8 cellular contexts compared by ENCODE assay signal in genomic region chr4:128809477-128810330, GRCh38. TPM values are rescaled to one million over a fixed set of nuclear protein-coding genes. Genes with fewer than 3 reads are reported as not detected.
DNase-seq lines count a peak whose midpoint lies in the region; ATAC-seq and TF ChIP-seq lines count a peak whose summit lies in the region.

Gene JADE1 (plus strand): TSS chr4:128809700. CDS start chr4:128831759, 22,059 bp downstream.

- peak; percentile 6; the same call in 1 of the 2 replicates for TF ChIP-seq EP300 in Ishikawa (IDR thresholded peaks at IDR 0.05; ENCODE audit: borderline replicate concordance)

- DNase-seq in DMS53 (lab: John Stamatoyannopoulos, UW) (peak; percentile 95), OCI-M2 (lab: John Stamatoyannopoulos, UW; ENCODE audit: unreplicated experiment) (peak; percentile 40), activated T-cell treated with anti-CD3 and anti-CD28 coated beads for 48 hours (ENCODE audit: low read depth) (peak; percentile 85), epithelial cell of proximal tubule (ENCODE audit: low read depth) (no peak)
- peak; percentile 91 for DNase-seq in stimulated activated CD8-positive, alpha-beta memory T cell treated with anti-CD3 and anti-CD28 coated beads, Interleukin-4, amount 100 ng/mL, for 48 hours

- H3K9ac ChIP-seq in mucosa of rectum (ENCODE audit: low read depth in 1 of 2, low read length in 2 of 2): peak within 1 kb of the TSS; percentile 63 to 72

- ATAC-seq in GM21576 (IDR thresholded peaks at IDR 0.05; ENCODE audit: unreplicated experiment): peak; percentile 41

- peaks cover 7 to 12% of the 10 kb centered on the region in 2 donors for H3K4me1 ChIP-seq in mucosa of rectum (ENCODE audit: control insufficient read depth in 2 of 2, insufficient read depth in 2 of 2, low read length in 2 of 2)

- H3K27me3 ChIP-seq in mucosa of rectum (ENCODE audit: control insufficient read depth in 2 of 2, insufficient read depth in 2 of 2, low read length in 2 of 2): no peaks in the 10 kb centered on the region

- H3K9me3 ChIP-seq in mucosa of rectum (ENCODE audit: control insufficient read depth in 2 of 2, low read length in 2 of 2): no peaks in the 10 kb centered on the region

- peak; percentile 70 for TF ChIP-seq CTCF in epithelial cell of proximal tubule (conservative IDR thresholded peaks at IDR 0.05; ENCODE audit: low read depth, low read length)

- no peaks in the 10 kb centered on the region for H3K36me3 ChIP-seq in mucosa of rectum (ENCODE audit: control insufficient read depth in 2 of 2, insufficient read depth in 2 of 2, low read length in 2 of 2)

- peak; percentile 75 for TF ChIP-seq RAD21 in Ishikawa (IDR thresholded peaks at IDR 0.05; ENCODE audit: low read depth)

- H3K4me3 ChIP-seq in epithelial cell of proximal tubule (ENCODE audit: low read depth, low read length): peak within 1 kb of the TSS; percentile 78
- H3K4me3 ChIP-seq in mucosa of rectum (ENCODE audit: low read length in 2 of 2): peak within 1 kb of the TSS; percentile 91 to 95

- peak within 1 kb of the TSS; percentile 78 to 92 for H3K27ac ChIP-seq in mucosa of rectum (ENCODE audit: low read depth in 2 of 2, low read length in 2 of 2)

TF ChIP-seq in Ishikawa, 13 proteins besides CTCF, POLR2A, EP300 and RAD21:
- TF ChIP-seq TCF12 (IDR thresholded peaks at IDR 0.05; ENCODE audit: low read depth) (peak; percentile 65), ZBTB7A (IDR thresholded peaks at IDR 0.05; ENCODE audit: low read depth) (no peak), EGR1 (IDR thresholded peaks at IDR 0.05) (no peak), CEBPB (IDR thresholded peaks at IDR 0.05) (no peak), MAX (IDR thresholded peaks at IDR 0.05) (peak; percentile 74), FOXM1 (IDR thresholded peaks at IDR 0.05; ENCODE audit: borderline replicate concordance, low read depth) (0 out of 2 replicates have a peak, but pooled peaks have one; percentile 16), YY1 (IDR thresholded peaks at IDR 0.05; ENCODE audit: low read depth) (peak; percentile 81), TEAD4 (IDR thresholded peaks at IDR 0.05) (peak; percentile 61), NFIC (IDR thresholded peaks at IDR 0.05) (peak; percentile 89), CREB1 (IDR thresholded peaks at IDR 0.05; ENCODE audit: low read depth) (0 out of 2 replicates have a peak, but pooled peaks have one; percentile 24), TAF1 (IDR thresholded peaks at IDR 0.05; ENCODE audit: low read depth) (peak; percentile 37; the same call in 1 of the 2 replicates)

RNA-seq across cellular contexts. Expression of gene JADE1, which starts in this region (rescaled TPM):
- 19.0 and 28.2 TPM in 2 replicates for total RNA-seq in epithelial cell of proximal tubule
